Comparison of ENCODE assay signal across 8 cellular contexts in the genomic region with DNA sequence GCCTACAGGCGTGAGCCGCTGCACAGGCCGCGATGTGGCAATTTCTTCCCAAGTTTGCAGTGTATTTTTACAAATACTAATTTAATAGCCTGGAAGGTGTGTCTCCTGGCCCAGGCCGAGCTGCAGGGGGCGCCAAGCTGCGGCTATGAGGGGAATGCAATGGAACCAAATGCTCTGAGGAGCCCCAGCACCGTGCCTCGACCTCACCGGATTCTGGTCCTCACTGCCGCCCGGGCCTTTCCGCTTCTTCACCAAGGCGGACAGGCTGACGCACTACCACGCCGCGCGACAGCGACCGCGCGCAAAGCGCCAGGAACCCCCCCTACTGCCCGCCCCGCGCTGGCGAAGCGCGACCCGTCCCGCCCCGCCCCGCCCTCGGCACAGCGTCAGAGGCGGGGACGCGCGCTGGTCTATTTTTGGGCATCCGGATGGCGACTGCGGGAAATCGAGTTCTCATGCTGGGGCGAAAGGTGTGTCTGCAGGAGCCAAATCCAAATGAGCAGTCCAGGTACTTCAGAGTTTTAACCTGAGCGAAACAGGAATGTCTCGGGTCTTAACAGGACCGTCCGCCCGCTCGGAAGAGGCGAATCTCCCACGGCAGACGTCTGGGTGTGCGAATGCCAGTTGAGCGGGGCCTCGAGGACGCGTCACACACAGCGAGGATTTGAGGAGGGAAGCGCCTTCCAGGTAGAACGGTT. TPM values are rescaled to one million over a fixed set of nuclear protein-coding genes. Genes with fewer than 3 reads are reported as not detected.
A peak's percentile ranks its signal among the peaks of the same experiment; 100 is the strongest.
DNase-seq lines count a peak whose midpoint lies in the region; ATAC-seq and TF ChIP-seq lines count a peak whose summit lies in the region.

No MANE protein-coding gene starts in this region.

- no peaks in the 10 kb centered on the region for H3K4me1 ChIP-seq in CD8-positive, alpha-beta memory T cell (ENCODE audit: insufficient read depth, low read length)

- H3K27ac Mint-ChIP-seq in CD8-positive, alpha-beta memory T cell, result peak overlapping the region; percentile 16 to 94 (median 78)
- H3K27ac Mint-ChIP-seq in mesothelial cell of epicardium, result peak overlapping the region; percentile 75

- peak; percentile 48 for TF ChIP-seq CTCF in epithelial cell of esophagus (IDR thresholded peaks at IDR 0.05; ENCODE audit: insufficient read depth, low read depth, low read length, missing control alignments)
- no peak for TF ChIP-seq CTCF in mesothelial cell of epicardium (IDR thresholded peaks at IDR 0.05; ENCODE audit: unreplicated experiment)

- CTCF ChIA-PET in CD8-positive, alpha-beta memory T cell (lab: Charles Lee), result no interaction called here

- peak; percentile 54 to 83 (median 79) for DNase-seq in CD8-positive, alpha-beta memory T cell
- DNase-seq in NCI-H2029 treated with DMSO at 0.1 percent for 48 hours (lab: John Stamatoyannopoulos, UW), result peak; percentile 77
- DNase-seq in activated T-cell treated with anti-CD3 and anti-CD28 coated beads for 4 hours, result peak; percentile 36
- DNase-seq in epithelial cell of esophagus (ENCODE audit: low read depth), result peak; percentile 74
- DNase-seq in mesothelial cell of epicardium (ENCODE audit: low spot score in 2 of 2, unreplicated experiment in 2 of 2), result peak; percentile 41 to 56
- DNase-seq in stimulated activated CD8-positive, alpha-beta memory T cell treated with anti-CD3 and anti-CD28 coated beads, Interleukin-12 subunit alpha, Interleukin-12 subunit beta, amount 100 ng/mL, for 1 hour (ENCODE audit: low read depth), result peak; percentile 49

- H3K4me3 Mint-ChIP-seq in CD8-positive, alpha-beta memory T cell, result peak overlapping the region; percentile 72 to 88 (median 83)
- peak overlapping the region; percentile 74 for H3K4me3 Mint-ChIP-seq in mesothelial cell of epicardium

- H3K9me3 ChIP-seq in CD8-positive, alpha-beta memory T cell (ENCODE audit: low read length), result no peaks in the 10 kb centered on the region

- peaks cover 4 to 10% of the 10 kb centered on the region in 2 donors for H3K27me3 Mint-ChIP-seq in CD8-positive, alpha-beta memory T cell
- no peaks in the 10 kb centered on the region for H3K27me3 Mint-ChIP-seq in mesothelial cell of epicardium (ENCODE audit: low read depth)

- POLR2A ChIA-PET in CD8-positive, alpha-beta memory T cell (lab: Charles Lee), result no interaction called here

- H3K4me3 ChIP-seq in CD8-positive, alpha-beta memory T cell (ENCODE audit: low read length), result peak overlapping the region; percentile 64
- peak overlapping the region; percentile 52 for H3K4me3 ChIP-seq in epithelial cell of esophagus (ENCODE audit: low read length)

- H3K4me1 Mint-ChIP-seq in CD8-positive, alpha-beta memory T cell, result peaks cover 0 to 8% (median 7%) of the 10 kb centered on the region in 3 donors
- H3K4me1 Mint-ChIP-seq in mesothelial cell of epicardium, result no peaks in the 10 kb centered on the region

- no peaks in the 10 kb centered on the region for H3K27me3 ChIP-seq in CD8-positive, alpha-beta memory T cell (ENCODE audit: insufficient read depth, low read length, poor library complexity, severe bottlenecking)

- ATAC-seq in HG03039 (IDR thresholded peaks at IDR 0.05; ENCODE audit: unreplicated experiment) (no peak), HG03565 (IDR thresholded peaks at IDR 0.05; ENCODE audit: unreplicated experiment) (no peak)

- no peak overlapping the region for H3K27ac ChIP-seq in CD8-positive, alpha-beta memory T cell (ENCODE audit: low read depth, low read length)

- no peaks in the 10 kb centered on the region for H3K36me3 Mint-ChIP-seq in CD8-positive, alpha-beta memory T cell
- H3K36me3 Mint-ChIP-seq in mesothelial cell of epicardium, result peaks cover 3% of the 10 kb centered on the region

- H3K9me3 Mint-ChIP-seq in CD8-positive, alpha-beta memory T cell, result peaks cover 0 to 9% (median 0%) of the 10 kb centered on the region in 5 donors
- H3K9me3 Mint-ChIP-seq in mesothelial cell of epicardium, result peaks cover 14% of the 10 kb centered on the region

- no peaks in the 10 kb centered on the region for H3K36me3 ChIP-seq in CD8-positive, alpha-beta memory T cell (ENCODE audit: insufficient read depth, low read length)

RNA-seq across cellular contexts. Expression of gene PRXL2C, which starts 31.7 kb away (rescaled TPM):
- total RNA-seq in CD8-positive, alpha-beta memory T cell, result 10 to 100 TPM; 12.0 to 15.2 TPM
- polyA plus RNA-seq in CD8-positive, alpha-beta memory T cell, result 9.3 TPM
- total RNA-seq in mesothelial cell of epicardium, result 4.6 to 4.7 TPM (median 4.7 TPM) in 3 replicates
